ENCODE assay signal across 1 cellular context in the genomic region with DNA sequence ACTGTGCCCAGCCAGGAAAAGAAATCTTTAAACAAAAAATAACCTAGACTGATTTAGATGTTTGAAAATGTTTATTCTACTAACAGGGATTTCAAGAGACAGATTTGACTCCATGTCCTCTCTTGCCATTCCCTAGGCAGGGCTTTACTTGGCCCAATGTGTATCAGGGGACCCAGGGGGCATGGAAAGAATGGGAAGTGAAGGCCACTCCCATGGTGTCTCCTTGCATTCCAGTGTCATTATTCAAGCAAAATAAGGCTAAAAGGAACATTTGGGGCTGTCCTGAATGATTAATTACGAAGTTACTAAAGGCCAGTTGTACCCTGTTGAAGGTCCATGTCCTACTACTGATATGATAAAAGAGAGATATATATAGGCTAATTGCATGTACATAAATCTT.
TF ChIP-seq lines count a peak whose summit lies in the region.

No MANE protein-coding gene starts in this region.

TF ChIP-seq in HCT116, 20 proteins besides CTCF, POLR2A, EP300 and RAD21:
- TF ChIP-seq ZFX (IDR thresholded peaks at IDR 0.05) (no peak), SP1 (IDR thresholded peaks at IDR 0.05; ENCODE audit: low read depth) (no peak), EGR1 (IDR thresholded peaks at IDR 0.05; ENCODE audit: low read depth) (no peak), ELF1 (IDR thresholded peaks at IDR 0.05; ENCODE audit: borderline replicate concordance, low read depth) (no peak), YY1 (IDR thresholded peaks at IDR 0.05; ENCODE audit: extremely low read depth, insufficient replicate concordance, low read depth, low read length) (no peak), FOSL1 (IDR thresholded peaks at IDR 0.05; ENCODE audit: low read depth) (no peak), EZH2phosphoT487 (IDR thresholded peaks at IDR 0.05; ENCODE audit: borderline replicate concordance) (no peak), SRF (IDR thresholded peaks at IDR 0.05; ENCODE audit: low read depth) (no peak), SIN3A (IDR thresholded peaks at IDR 0.05; ENCODE audit: low read depth) (no peak), TCF7L2 (IDR thresholded peaks at IDR 0.05; ENCODE audit: borderline replicate concordance, extremely low read depth, insufficient read depth, insufficient read length) (no peak), EZH2 (IDR thresholded peaks at IDR 0.05) (no peak), CEBPB (IDR thresholded peaks at IDR 0.05; ENCODE audit: low read depth) (no peak)
- TF ChIP-seq, protein P1, sequence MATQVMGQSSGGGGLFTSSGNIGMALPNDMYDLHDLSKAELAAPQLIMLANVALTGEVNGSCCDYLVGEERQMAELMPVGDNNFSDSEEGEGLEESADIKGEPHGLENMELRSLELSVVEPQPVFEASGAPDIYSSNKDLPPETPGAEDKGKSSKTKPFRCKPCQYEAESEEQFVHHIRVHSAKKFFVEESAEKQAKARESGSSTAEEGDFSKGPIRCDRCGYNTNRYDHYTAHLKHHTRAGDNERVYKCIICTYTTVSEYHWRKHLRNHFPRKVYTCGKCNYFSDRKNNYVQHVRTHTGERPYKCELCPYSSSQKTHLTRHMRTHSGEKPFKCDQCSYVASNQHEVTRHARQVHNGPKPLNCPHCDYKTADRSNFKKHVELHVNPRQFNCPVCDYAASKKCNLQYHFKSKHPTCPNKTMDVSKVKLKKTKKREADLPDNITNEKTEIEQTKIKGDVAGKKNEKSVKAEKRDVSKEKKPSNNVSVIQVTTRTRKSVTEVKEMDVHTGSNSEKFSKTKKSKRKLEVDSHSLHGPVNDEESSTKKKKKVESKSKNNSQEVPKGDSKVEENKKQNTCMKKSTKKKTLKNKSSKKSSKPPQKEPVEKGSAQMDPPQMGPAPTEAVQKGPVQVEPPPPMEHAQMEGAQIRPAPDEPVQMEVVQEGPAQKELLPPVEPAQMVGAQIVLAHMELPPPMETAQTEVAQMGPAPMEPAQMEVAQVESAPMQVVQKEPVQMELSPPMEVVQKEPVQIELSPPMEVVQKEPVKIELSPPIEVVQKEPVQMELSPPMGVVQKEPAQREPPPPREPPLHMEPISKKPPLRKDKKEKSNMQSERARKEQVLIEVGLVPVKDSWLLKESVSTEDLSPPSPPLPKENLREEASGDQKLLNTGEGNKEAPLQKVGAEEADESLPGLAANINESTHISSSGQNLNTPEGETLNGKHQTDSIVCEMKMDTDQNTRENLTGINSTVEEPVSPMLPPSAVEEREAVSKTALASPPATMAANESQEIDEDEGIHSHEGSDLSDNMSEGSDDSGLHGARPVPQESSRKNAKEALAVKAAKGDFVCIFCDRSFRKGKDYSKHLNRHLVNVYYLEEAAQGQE (IDR thresholded peaks at IDR 0.05; ENCODE audit: low read depth) = no peak
- TF ChIP-seq, protein P2, sequence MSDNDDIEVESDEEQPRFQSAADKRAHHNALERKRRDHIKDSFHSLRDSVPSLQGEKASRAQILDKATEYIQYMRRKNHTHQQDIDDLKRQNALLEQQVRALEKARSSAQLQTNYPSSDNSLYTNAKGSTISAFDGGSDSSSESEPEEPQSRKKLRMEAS (IDR thresholded peaks at IDR 0.05) = no peak
- TF ChIP-seq, protein P3, sequence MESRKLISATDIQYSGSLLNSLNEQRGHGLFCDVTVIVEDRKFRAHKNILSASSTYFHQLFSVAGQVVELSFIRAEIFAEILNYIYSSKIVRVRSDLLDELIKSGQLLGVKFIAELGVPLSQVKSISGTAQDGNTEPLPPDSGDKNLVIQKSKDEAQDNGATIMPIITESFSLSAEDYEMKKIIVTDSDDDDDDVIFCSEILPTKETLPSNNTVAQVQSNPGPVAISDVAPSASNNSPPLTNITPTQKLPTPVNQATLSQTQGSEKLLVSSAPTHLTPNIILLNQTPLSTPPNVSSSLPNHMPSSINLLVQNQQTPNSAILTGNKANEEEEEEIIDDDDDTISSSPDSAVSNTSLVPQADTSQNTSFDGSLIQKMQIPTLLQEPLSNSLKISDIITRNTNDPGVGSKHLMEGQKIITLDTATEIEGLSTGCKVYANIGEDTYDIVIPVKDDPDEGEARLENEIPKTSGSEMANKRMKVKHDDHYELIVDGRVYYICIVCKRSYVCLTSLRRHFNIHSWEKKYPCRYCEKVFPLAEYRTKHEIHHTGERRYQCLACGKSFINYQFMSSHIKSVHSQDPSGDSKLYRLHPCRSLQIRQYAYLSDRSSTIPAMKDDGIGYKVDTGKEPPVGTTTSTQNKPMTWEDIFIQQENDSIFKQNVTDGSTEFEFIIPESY (IDR thresholded peaks at IDR 0.05; ENCODE audit: extremely low read depth, insufficient replicate concordance, low read length) = no peak
